In genomic region chr6:138593100-138593877, GRCh38 we compare ENCODE assay signal across 2 cellular contexts.
TF ChIP-seq lines count a peak whose summit lies in the region.

No MANE protein-coding gene starts in this region.

TF ChIP-seq in SK-N-SH, 30 proteins besides CTCF, POLR2A, EP300 and RAD21 (continued from another document and continues in another):
- TF ChIP-seq, protein P1, sequence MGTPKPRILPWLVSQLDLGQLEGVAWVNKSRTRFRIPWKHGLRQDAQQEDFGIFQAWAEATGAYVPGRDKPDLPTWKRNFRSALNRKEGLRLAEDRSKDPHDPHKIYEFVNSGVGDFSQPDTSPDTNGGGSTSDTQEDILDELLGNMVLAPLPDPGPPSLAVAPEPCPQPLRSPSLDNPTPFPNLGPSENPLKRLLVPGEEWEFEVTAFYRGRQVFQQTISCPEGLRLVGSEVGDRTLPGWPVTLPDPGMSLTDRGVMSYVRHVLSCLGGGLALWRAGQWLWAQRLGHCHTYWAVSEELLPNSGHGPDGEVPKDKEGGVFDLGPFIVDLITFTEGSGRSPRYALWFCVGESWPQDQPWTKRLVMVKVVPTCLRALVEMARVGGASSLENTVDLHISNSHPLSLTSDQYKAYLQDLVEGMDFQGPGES (IDR thresholded peaks at IDR 0.05; ENCODE audit: low read depth, low read length) = no peak
- TF ChIP-seq SMC3 (IDR thresholded peaks at IDR 0.05; ENCODE audit: low read depth, low read length) (no peak), RCOR1 (IDR thresholded peaks at IDR 0.05; ENCODE audit: low read length) (no peak), MEF2A (IDR thresholded peaks at IDR 0.05; ENCODE audit: borderline replicate concordance, low read depth) (no peak), NRF1 (IDR thresholded peaks at IDR 0.05; ENCODE audit: low read depth, low read length) (no peak), TCF12 (IDR thresholded peaks at IDR 0.05) (no peak), GATA2 (CRISPR knock-in tag; IDR thresholded peaks at IDR 0.05) (no peak), JUND (IDR thresholded peaks at IDR 0.05) (peak; percentile 45; the same call in 1 of the 2 replicates), YY1 (IDR thresholded peaks at IDR 0.05; ENCODE audit: low read depth) (no peak), USF1 (IDR thresholded peaks at IDR 0.05; ENCODE audit: borderline replicate concordance, low read depth) (no peak), RFX5 (IDR thresholded peaks at IDR 0.05; ENCODE audit: low read length) (no peak), POLR2AphosphoS5 (IDR thresholded peaks at IDR 0.05; ENCODE audit: low read depth, low read length) (peak; percentile 21; the same call in 1 of the 2 replicates), MXI1 (IDR thresholded peaks at IDR 0.05; ENCODE audit: low read depth, low read length) (no peak), NFIC (IDR thresholded peaks at IDR 0.05; ENCODE audit: borderline replicate concordance) (no peak), CHD2 (IDR thresholded peaks at IDR 0.05; ENCODE audit: low read length, partially characterized antibody) (no peak), GABPA (IDR thresholded peaks at IDR 0.05; ENCODE audit: low read depth) (peak; percentile 56), SIN3A (IDR thresholded peaks at IDR 0.05; ENCODE audit: borderline replicate concordance, low read depth, low read length) (no peak), TAF1 (IDR thresholded peaks at IDR 0.05; ENCODE audit: borderline replicate concordance, low read depth, low read length) (no peak), RXRA (IDR thresholded peaks at IDR 0.05; ENCODE audit: borderline replicate concordance, low read depth) (no peak), MAX (IDR thresholded peaks at IDR 0.05; ENCODE audit: low read depth) (peak; percentile 35; the same call in 1 of the 2 replicates), FOXM1 (IDR thresholded peaks at IDR 0.05; ENCODE audit: low read depth) (no peak), EZH2phosphoT487 (IDR thresholded peaks at IDR 0.05; ENCODE audit: borderline replicate concordance, low read depth) (no peak), TEAD4 (IDR thresholded peaks at IDR 0.05; ENCODE audit: borderline replicate concordance, insufficient read depth) (no peak), FOSL2 (IDR thresholded peaks at IDR 0.05; ENCODE audit: borderline replicate concordance, low read depth) (peak; percentile 59; the same call in 1 of the 2 replicates), FOXJ3 (CRISPR knock-in tag; IDR thresholded peaks at IDR 0.05) (no peak)
- TF ChIP-seq, protein P2, sequence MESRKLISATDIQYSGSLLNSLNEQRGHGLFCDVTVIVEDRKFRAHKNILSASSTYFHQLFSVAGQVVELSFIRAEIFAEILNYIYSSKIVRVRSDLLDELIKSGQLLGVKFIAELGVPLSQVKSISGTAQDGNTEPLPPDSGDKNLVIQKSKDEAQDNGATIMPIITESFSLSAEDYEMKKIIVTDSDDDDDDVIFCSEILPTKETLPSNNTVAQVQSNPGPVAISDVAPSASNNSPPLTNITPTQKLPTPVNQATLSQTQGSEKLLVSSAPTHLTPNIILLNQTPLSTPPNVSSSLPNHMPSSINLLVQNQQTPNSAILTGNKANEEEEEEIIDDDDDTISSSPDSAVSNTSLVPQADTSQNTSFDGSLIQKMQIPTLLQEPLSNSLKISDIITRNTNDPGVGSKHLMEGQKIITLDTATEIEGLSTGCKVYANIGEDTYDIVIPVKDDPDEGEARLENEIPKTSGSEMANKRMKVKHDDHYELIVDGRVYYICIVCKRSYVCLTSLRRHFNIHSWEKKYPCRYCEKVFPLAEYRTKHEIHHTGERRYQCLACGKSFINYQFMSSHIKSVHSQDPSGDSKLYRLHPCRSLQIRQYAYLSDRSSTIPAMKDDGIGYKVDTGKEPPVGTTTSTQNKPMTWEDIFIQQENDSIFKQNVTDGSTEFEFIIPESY (IDR thresholded peaks at IDR 0.05; ENCODE audit: borderline replicate concordance, low read depth) = no peak
- TF ChIP-seq, protein P3, sequence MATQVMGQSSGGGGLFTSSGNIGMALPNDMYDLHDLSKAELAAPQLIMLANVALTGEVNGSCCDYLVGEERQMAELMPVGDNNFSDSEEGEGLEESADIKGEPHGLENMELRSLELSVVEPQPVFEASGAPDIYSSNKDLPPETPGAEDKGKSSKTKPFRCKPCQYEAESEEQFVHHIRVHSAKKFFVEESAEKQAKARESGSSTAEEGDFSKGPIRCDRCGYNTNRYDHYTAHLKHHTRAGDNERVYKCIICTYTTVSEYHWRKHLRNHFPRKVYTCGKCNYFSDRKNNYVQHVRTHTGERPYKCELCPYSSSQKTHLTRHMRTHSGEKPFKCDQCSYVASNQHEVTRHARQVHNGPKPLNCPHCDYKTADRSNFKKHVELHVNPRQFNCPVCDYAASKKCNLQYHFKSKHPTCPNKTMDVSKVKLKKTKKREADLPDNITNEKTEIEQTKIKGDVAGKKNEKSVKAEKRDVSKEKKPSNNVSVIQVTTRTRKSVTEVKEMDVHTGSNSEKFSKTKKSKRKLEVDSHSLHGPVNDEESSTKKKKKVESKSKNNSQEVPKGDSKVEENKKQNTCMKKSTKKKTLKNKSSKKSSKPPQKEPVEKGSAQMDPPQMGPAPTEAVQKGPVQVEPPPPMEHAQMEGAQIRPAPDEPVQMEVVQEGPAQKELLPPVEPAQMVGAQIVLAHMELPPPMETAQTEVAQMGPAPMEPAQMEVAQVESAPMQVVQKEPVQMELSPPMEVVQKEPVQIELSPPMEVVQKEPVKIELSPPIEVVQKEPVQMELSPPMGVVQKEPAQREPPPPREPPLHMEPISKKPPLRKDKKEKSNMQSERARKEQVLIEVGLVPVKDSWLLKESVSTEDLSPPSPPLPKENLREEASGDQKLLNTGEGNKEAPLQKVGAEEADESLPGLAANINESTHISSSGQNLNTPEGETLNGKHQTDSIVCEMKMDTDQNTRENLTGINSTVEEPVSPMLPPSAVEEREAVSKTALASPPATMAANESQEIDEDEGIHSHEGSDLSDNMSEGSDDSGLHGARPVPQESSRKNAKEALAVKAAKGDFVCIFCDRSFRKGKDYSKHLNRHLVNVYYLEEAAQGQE (IDR thresholded peaks at IDR 0.05; ENCODE audit: low read depth, low read length) = no peak

TF ChIP-seq in HepG2, 621 proteins besides CTCF, POLR2A, EP300 and RAD21 (continued from another document and continues in another):
- TF ChIP-seq GMEB2 (CRISPR knock-in tag; IDR thresholded peaks at IDR 0.05; ENCODE audit: low read depth) = no peak
- no peak for TF ChIP-seq RELA (CRISPR knock-in tag; IDR thresholded peaks at IDR 0.05)
- no peak for TF ChIP-seq ZNF577 (CRISPR knock-in tag; IDR thresholded peaks at IDR 0.05; ENCODE audit: borderline replicate concordance, low read depth)
- TF ChIP-seq, protein P4, sequence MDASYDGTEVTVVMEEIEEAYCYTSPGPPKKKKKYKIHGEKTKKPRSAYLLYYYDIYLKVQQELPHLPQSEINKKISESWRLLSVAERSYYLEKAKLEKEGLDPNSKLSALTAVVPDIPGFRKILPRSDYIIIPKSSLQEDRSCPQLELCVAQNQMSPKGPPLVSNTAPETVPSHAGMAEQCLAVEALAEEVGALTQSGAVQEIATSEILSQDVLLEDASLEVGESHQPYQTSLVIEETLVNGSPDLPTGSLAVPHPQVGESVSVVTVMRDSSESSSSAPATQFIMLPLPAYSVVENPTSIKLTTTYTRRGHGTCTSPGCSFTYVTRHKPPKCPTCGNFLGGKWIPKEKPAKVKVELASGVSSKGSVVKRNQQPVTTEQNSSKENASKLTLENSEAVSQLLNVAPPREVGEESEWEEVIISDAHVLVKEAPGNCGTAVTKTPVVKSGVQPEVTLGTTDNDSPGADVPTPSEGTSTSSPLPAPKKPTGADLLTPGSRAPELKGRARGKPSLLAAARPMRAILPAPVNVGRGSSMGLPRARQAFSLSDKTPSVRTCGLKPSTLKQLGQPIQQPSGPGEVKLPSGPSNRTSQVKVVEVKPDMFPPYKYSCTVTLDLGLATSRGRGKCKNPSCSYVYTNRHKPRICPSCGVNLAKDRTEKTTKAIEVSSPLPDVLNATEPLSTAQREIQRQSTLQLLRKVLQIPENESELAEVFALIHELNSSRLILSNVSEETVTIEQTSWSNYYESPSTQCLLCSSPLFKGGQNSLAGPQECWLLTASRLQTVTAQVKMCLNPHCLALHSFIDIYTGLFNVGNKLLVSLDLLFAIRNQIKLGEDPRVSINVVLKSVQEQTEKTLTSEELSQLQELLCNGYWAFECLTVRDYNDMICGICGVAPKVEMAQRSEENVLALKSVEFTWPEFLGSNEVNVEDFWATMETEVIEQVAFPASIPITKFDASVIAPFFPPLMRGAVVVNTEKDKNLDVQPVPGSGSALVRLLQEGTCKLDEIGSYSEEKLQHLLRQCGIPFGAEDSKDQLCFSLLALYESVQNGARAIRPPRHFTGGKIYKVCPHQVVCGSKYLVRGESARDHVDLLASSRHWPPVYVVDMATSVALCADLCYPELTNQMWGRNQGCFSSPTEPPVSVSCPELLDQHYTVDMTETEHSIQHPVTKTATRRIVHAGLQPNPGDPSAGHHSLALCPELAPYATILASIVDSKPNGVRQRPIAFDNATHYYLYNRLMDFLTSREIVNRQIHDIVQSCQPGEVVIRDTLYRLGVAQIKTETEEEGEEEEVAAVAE (CRISPR knock-in tag; IDR thresholded peaks at IDR 0.05; ENCODE audit: borderline replicate concordance) = peak; percentile 19; the same call in 1 of the 2 replicates
- no peak for TF ChIP-seq ZNF317 (CRISPR knock-in tag; IDR thresholded peaks at IDR 0.05)
- peak; percentile 45; the same call in 1 of the 2 replicates for TF ChIP-seq ZNF501 (CRISPR knock-in tag; IDR thresholded peaks at IDR 0.05)
- TF ChIP-seq ZSCAN5A (CRISPR knock-in tag; IDR thresholded peaks at IDR 0.05; ENCODE audit: borderline replicate concordance) = 0 out of 2 replicates have a peak, but pooled peaks have one; percentile 73
- peak in 1 of 2 experiments; percentile 71; a peak in 1 of 4 replicates for TF ChIP-seq KLF16 (CRISPR knock-in tag; IDR thresholded peaks at IDR 0.05)
- TF ChIP-seq ZNF382 (CRISPR knock-in tag; IDR thresholded peaks at IDR 0.05; ENCODE audit: borderline replicate concordance) = no peak
- peak; percentile 69; the same call in 1 of the 2 replicates for TF ChIP-seq SMAD3 (CRISPR knock-in tag; IDR thresholded peaks at IDR 0.05)
- TF ChIP-seq ATAD3A (CRISPR knock-in tag; IDR thresholded peaks at IDR 0.05) = no peak
- TF ChIP-seq, protein P5, sequence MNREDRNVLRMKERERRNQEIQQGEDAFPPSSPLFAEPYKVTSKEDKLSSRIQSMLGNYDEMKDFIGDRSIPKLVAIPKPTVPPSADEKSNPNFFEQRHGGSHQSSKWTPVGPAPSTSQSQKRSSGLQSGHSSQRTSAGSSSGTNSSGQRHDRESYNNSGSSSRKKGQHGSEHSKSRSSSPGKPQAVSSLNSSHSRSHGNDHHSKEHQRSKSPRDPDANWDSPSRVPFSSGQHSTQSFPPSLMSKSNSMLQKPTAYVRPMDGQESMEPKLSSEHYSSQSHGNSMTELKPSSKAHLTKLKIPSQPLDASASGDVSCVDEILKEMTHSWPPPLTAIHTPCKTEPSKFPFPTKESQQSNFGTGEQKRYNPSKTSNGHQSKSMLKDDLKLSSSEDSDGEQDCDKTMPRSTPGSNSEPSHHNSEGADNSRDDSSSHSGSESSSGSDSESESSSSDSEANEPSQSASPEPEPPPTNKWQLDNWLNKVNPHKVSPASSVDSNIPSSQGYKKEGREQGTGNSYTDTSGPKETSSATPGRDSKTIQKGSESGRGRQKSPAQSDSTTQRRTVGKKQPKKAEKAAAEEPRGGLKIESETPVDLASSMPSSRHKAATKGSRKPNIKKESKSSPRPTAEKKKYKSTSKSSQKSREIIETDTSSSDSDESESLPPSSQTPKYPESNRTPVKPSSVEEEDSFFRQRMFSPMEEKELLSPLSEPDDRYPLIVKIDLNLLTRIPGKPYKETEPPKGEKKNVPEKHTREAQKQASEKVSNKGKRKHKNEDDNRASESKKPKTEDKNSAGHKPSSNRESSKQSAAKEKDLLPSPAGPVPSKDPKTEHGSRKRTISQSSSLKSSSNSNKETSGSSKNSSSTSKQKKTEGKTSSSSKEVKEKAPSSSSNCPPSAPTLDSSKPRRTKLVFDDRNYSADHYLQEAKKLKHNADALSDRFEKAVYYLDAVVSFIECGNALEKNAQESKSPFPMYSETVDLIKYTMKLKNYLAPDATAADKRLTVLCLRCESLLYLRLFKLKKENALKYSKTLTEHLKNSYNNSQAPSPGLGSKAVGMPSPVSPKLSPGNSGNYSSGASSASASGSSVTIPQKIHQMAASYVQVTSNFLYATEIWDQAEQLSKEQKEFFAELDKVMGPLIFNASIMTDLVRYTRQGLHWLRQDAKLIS (CRISPR knock-in tag; IDR thresholded peaks at IDR 0.05) = no peak
- no peak for TF ChIP-seq PHB2 (IDR thresholded peaks at IDR 0.05; ENCODE audit: partially characterized antibody)
- TF ChIP-seq, protein P6, sequence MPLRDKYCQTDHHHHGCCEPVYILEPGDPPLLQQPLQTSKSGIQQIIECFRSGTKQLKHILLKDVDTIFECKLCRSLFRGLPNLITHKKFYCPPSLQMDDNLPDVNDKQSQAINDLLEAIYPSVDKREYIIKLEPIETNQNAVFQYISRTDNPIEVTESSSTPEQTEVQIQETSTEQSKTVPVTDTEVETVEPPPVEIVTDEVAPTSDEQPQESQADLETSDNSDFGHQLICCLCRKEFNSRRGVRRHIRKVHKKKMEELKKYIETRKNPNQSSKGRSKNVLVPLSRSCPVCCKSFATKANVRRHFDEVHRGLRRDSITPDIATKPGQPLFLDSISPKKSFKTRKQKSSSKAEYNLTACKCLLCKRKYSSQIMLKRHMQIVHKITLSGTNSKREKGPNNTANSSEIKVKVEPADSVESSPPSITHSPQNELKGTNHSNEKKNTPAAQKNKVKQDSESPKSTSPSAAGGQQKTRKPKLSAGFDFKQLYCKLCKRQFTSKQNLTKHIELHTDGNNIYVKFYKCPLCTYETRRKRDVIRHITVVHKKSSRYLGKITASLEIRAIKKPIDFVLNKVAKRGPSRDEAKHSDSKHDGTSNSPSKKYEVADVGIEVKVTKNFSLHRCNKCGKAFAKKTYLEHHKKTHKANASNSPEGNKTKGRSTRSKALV (CRISPR knock-in tag; IDR thresholded peaks at IDR 0.05) = 0 out of 2 replicates have a peak, but pooled peaks have one; percentile 76
- 0 out of 2 replicates have a peak, but pooled peaks have one; percentile 15 for TF ChIP-seq TOE1 (CRISPR knock-in tag; IDR thresholded peaks at IDR 0.05)
- TF ChIP-seq KDM5A (IDR thresholded peaks at IDR 0.05; ENCODE audit: borderline replicate concordance, low read length) = no peak
- TF ChIP-seq ZNF296 (CRISPR knock-in tag; conservative IDR thresholded peaks at IDR 0.05) = no peak
- TF ChIP-seq TBL1XR1 (IDR thresholded peaks at IDR 0.05; ENCODE audit: borderline replicate concordance, low read length, partially characterized antibody) = no peak
- TF ChIP-seq SMC3 (IDR thresholded peaks at IDR 0.05; ENCODE audit: low read length) = no peak; the same call in 1 of the 2 replicates
- no peak for TF ChIP-seq ZSCAN22 (CRISPR knock-in tag; IDR thresholded peaks at IDR 0.05)
- peak; percentile 6; the same call in 1 of the 2 replicates for TF ChIP-seq ZNF264 (CRISPR knock-in tag; IDR thresholded peaks at IDR 0.05)
- TF ChIP-seq ARNTL (CRISPR knock-in tag; IDR thresholded peaks at IDR 0.05) = no peak
